ENCODE assay signal across 19 cellular contexts in genomic region chr16:82773018-82773417, GRCh38.
"Had no signal": no experiment of that assay in that cellular context is flagged by ENCODE, and none has a peak within 500 bp of the region (broad histone marks: within the 10 kb centered on the region; RNA-seq: fewer than 3 reads in every experiment).

No MANE protein-coding gene starts in this region.

- H3K36me3 Mint-ChIP-seq: naive thymus-derived CD8-positive, alpha-beta T cell had no signal

- H3K4me3 Mint-ChIP-seq: activated CD8-positive, alpha-beta T cell treated with anti-CD3 and anti-CD28 coated beads, Interleukin-2, amount 10 ng/mL, durations not matched to agents 7 days and 5 days; naive thymus-derived CD8-positive, alpha-beta T cell; T-helper 1 cell treated with Interleukin-12 subunit alpha and Interleukin-12 subunit beta and Interleukin-4 antibody, amounts not matched to agents 30 μg/mL and 1 μg/mL, for 36 hours had no signal

- H3K4me3 ChIP-seq: gastrocnemius medialis, mucosa of descending colon, right atrium auricular region, skin epidermis, transverse colon had no signal

- H3K9me3 Mint-ChIP-seq: activated naive CD4-positive, alpha-beta T cell treated with anti-CD3 and anti-CD28 coated beads, Interleukin-2, amount 50 U/mL, for 72 hours; naive thymus-derived CD8-positive, alpha-beta T cell; T-helper 1 cell treated with Interleukin-12 subunit alpha and Interleukin-12 subunit beta and Interleukin-4 antibody, amounts not matched to agents 30 μg/mL and 1 μg/mL, for 36 hours had no signal

- H3K27me3 ChIP-seq: gastrocnemius medialis, right atrium auricular region, transverse colon had no signal

- H3K4me1 ChIP-seq: transverse colon had no signal

- ATAC-seq: activated CD8-positive, alpha-beta T cell treated with anti-CD3 and anti-CD28 coated beads, Interleukin-2, amount 10 ng/mL, durations not matched to agents 7 days and 5 days; activated naive CD4-positive, alpha-beta T cell treated with anti-CD3 and anti-CD28 coated beads, Interleukin-2, amount 50 U/mL, for 72 hours; gastrocnemius medialis; left colon; mucosa of descending colon; naive thymus-derived CD8-positive, alpha-beta T cell; SK-N-SH treated with all-trans-retinoic acid at 6 μM for 48 hours had no signal

- DNase-seq: activated CD4-positive, alpha-beta T cell treated with anti-CD3 and anti-CD28 coated beads for 4 hours; activated CD8-positive, alpha-beta memory T cell treated with anti-CD3 and anti-CD28 coated beads, Interleukin-2, amount 50 U/mL, for 4 hours; activated CD8-positive, alpha-beta T cell treated with anti-CD3 and anti-CD28 coated beads, Interleukin-2, amount 10 ng/mL, durations not matched to agents 7 days and 5 days; activated effector memory CD4-positive, alpha-beta T cell treated with anti-CD3 and anti-CD28 coated beads, Interleukin-2, amount 50 U/mL, for 16 hours; activated T-cell treated with anti-CD3 and anti-CD28 coated beads, Interleukin-2, amount 50 U/mL, for 48 hours; gastrocnemius medialis; left colon; mucosa of descending colon; naive thymus-derived CD8-positive, alpha-beta T cell; stimulated activated CD4-positive, alpha-beta T cell treated with anti-CD3 and anti-CD28 coated beads, Interleukin-15, amount 100 ng/mL, for 24 hours; stimulated activated CD4-positive, alpha-beta T cell treated with anti-CD3 and anti-CD28 coated beads, Interleukin-4, amount 100 ng/mL, for 1 hour; stimulated activated naive CD4-positive, alpha-beta T cell treated with Interleukin-2 at 50 U/mL for 16 hours; transverse colon had no signal

- H3K27ac ChIP-seq: gastrocnemius medialis, right atrium auricular region, skin epidermis, transverse colon, WERI-Rb-1 had no signal

- H3K9me3 ChIP-seq: gastrocnemius medialis, mucosa of descending colon, right atrium auricular region, transverse colon had no signal

- H3K27ac Mint-ChIP-seq: activated CD8-positive, alpha-beta T cell treated with anti-CD3 and anti-CD28 coated beads, Interleukin-2, amount 10 ng/mL, durations not matched to agents 7 days and 5 days; activated naive CD4-positive, alpha-beta T cell treated with anti-CD3 and anti-CD28 coated beads, Interleukin-2, amount 50 U/mL, for 72 hours; naive thymus-derived CD8-positive, alpha-beta T cell; T-helper 1 cell treated with Interleukin-12 subunit alpha and Interleukin-12 subunit beta and Interleukin-4 antibody, amounts not matched to agents 30 μg/mL and 1 μg/mL, for 36 hours had no signal

- H3K36me3 ChIP-seq: gastrocnemius medialis, right atrium auricular region, transverse colon, WERI-Rb-1 had no signal
